Comparison of ENCODE assay signal across 21 cellular contexts in the genomic region with DNA sequence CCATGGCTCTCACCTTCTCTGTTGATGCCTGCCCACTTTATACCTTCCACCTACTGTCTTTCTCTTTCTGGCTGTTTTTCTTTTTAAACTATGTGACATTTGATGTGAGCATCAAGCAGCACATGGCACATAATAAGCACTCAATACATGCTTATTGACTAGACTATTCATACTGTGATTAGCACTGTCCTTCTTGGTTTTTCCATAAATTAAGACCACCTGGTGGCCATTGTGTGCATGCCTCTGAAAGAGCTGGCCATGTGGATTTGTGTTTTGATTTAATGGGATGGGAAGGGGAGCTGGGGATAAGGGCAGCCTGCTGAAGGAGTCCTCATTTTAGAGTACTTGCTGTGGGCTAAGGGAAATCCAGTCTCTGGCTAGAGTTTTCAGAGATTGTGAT.
"Had no signal": no experiment of that assay in that cellular context is flagged by ENCODE, and none has a peak within 500 bp of the region (broad histone marks: within the 10 kb centered on the region; RNA-seq: fewer than 3 reads in every experiment).

No MANE protein-coding gene starts in this region.

- H2AFZ ChIP-seq: hepatocyte had no signal

- H3K79me2 ChIP-seq: hepatocyte had no signal

- FAIRE-seq: kidney, urothelium cell line had no signal

- ATAC-seq: effector memory CD8-positive, alpha-beta T cell; esophagus mucosa; naive thymus-derived CD8-positive, alpha-beta T cell; stimulated activated naive B cell treated with anti-CD40 and anti-IgM and Interleukin-4, amounts not matched to agents 10 μg/mL and 1 μg/mL and 100 μg/mL, for 72 hours had no signal

- H3K4me1 ChIP-seq: left ventricle myocardium inferior, right atrium auricular region had no signal

- H3K27ac ChIP-seq: hepatocyte, left ventricle myocardium inferior, right atrium auricular region, skin epidermis, thyroid gland had no signal

- H3K4me3 Mint-ChIP-seq: activated CD4-positive, alpha-beta T cell treated with anti-CD3 and anti-CD28 coated beads, Interleukin-2, amount 10 ng/mL, durations not matched to agents 7 days and 5 days; activated naive CD8-positive, alpha-beta T cell treated with anti-CD3 and anti-CD28 coated beads, Interleukin-2, amount 10 ng/mL, durations not matched to agents 7 days and 5 days; effector memory CD8-positive, alpha-beta T cell; memory B cell; naive thymus-derived CD8-positive, alpha-beta T cell; stimulated activated naive B cell treated with anti-CD40 and anti-IgM and Interleukin-4, amounts not matched to agents 10 μg/mL and 1 μg/mL and 100 μg/mL, for 72 hours had no signal

- H3K36me3 ChIP-seq: left ventricle myocardium inferior, right atrium auricular region, thyroid gland had no signal

- H3K27me3 Mint-ChIP-seq: effector memory CD8-positive, alpha-beta T cell had no signal

- H3K4me1 Mint-ChIP-seq: activated CD4-positive, alpha-beta T cell treated with anti-CD3 and anti-CD28 coated beads, Interleukin-2, amount 10 ng/mL, durations not matched to agents 7 days and 5 days; activated naive CD8-positive, alpha-beta T cell treated with anti-CD3 and anti-CD28 coated beads, Interleukin-2, amount 10 ng/mL, durations not matched to agents 7 days and 5 days; memory B cell; stimulated activated naive B cell treated with anti-CD40 and anti-IgM and Interleukin-4, amounts not matched to agents 10 μg/mL and 1 μg/mL and 100 μg/mL, for 72 hours had no signal

- H3K9me3 Mint-ChIP-seq: activated CD4-positive, alpha-beta T cell treated with anti-CD3 and anti-CD28 coated beads, Interleukin-2, amount 10 ng/mL, durations not matched to agents 7 days and 5 days had no signal

- H3K27me3 ChIP-seq: hepatocyte, right atrium auricular region, thyroid gland had no signal

- H3K4me2 ChIP-seq: hepatocyte had no signal

- H3K36me3 Mint-ChIP-seq: activated naive CD8-positive, alpha-beta T cell treated with anti-CD3 and anti-CD28 coated beads, Interleukin-2, amount 10 ng/mL, durations not matched to agents 7 days and 5 days; stimulated activated naive B cell treated with anti-CD40 and anti-IgM and Interleukin-4, amounts not matched to agents 10 μg/mL and 1 μg/mL and 100 μg/mL, for 72 hours had no signal

- H3K27ac Mint-ChIP-seq: activated CD4-positive, alpha-beta T cell treated with anti-CD3 and anti-CD28 coated beads, Interleukin-2, amount 10 ng/mL, durations not matched to agents 7 days and 5 days; activated naive CD8-positive, alpha-beta T cell treated with anti-CD3 and anti-CD28 coated beads, Interleukin-2, amount 10 ng/mL, durations not matched to agents 7 days and 5 days; effector memory CD8-positive, alpha-beta T cell; memory B cell; naive thymus-derived CD8-positive, alpha-beta T cell; stimulated activated naive B cell treated with anti-CD40 and anti-IgM and Interleukin-4, amounts not matched to agents 10 μg/mL and 1 μg/mL and 100 μg/mL, for 72 hours had no signal

- H3K4me3 ChIP-seq: hepatocyte, left ventricle myocardium inferior, right atrium auricular region, skin epidermis, thyroid gland had no signal

- DNase-seq: activated CD4-positive, alpha-beta T cell treated with anti-CD3 and anti-CD28 coated beads, Interleukin-2, amount 10 ng/mL, durations not matched to agents 7 days and 5 days; activated CD4-positive, CD25-positive, alpha-beta regulatory T cell; activated CD8-positive, alpha-beta memory T cell treated with anti-CD3 and anti-CD28 coated beads for 24 hours; activated naive CD4-positive, alpha-beta T cell; activated naive CD8-positive, alpha-beta T cell treated with anti-CD3 and anti-CD28 coated beads, Interleukin-2, amount 10 ng/mL, durations not matched to agents 7 days and 5 days; dermis blood vessel endothelial cell; effector memory CD8-positive, alpha-beta T cell; kidney; left ventricle myocardium inferior; naive thymus-derived CD8-positive, alpha-beta T cell; posterior cingulate gyrus; stimulated activated CD4-positive, alpha-beta T cell treated with anti-CD3 and anti-CD28 coated beads, Interleukin-15, amount 100 ng/mL, for 24 hours; stimulated activated CD4-positive, alpha-beta T cell treated with anti-CD3 and anti-CD28 coated beads, Interleukin-4, amount 100 ng/mL, for 1 hour; stimulated activated naive B cell treated with anti-CD40 and anti-IgM and Interleukin-4, amounts not matched to agents 10 μg/mL and 1 μg/mL and 100 μg/mL, for 72 hours; thyroid gland had no signal

- H3K9me3 ChIP-seq: thyroid gland had no signal
